Comparison of ENCODE assay signal across 8 cellular contexts in genomic region chr5:72268753-72269410, GRCh38. TPM values are rescaled to one million over a fixed set of nuclear protein-coding genes. Genes with fewer than 3 reads are reported as not detected.
A peak's percentile ranks its signal among the peaks of the same experiment; 100 is the strongest.
DNase-seq lines count a peak whose midpoint lies in the region; ATAC-seq and TF ChIP-seq lines count a peak whose summit lies in the region.

No MANE protein-coding gene starts in this region.

- H3K4me1 ChIP-seq in mammary epithelial cell (ENCODE audit: insufficient read depth, low read length) (no peaks in the 10 kb centered on the region), lung (ENCODE audit: control insufficient read depth in 2 of 2, insufficient read depth in 2 of 2, low read length in 2 of 2) (peaks cover 0 to 9% of the 10 kb centered on the region in 2 donors), stomach (peaks cover 0 to 49% (median 22%) of the 10 kb centered on the region in 4 donors)

- dilution Hi-C loops in mammary epithelial cell (cut with HindIII; ENCODE audit: low sequenced_read_pairs): no loop called here

- 25% methylated on average over 2 of the region's 2 CpGs for WGBS in mammary epithelial cell (ENCODE audit: low coverage, missing lambda C conversion rate)
- WGBS in lung, 2 donors: 60 to 78% methylated on average over 2 of the region's 2 CpGs
- 49 to 64% (median 54%) methylated on average over 2 of the region's 2 CpGs for WGBS in stomach, 5 donors

- TF ChIP-seq POLR2A in stomach (IDR thresholded peaks at IDR 0.05): no peak

- H3K36me3 ChIP-seq in mammary epithelial cell (ENCODE audit: insufficient read depth, low read length) (peaks cover 4% of the 10 kb centered on the region), lung (ENCODE audit: control insufficient read depth in 2 of 2, insufficient read depth in 2 of 2, low read length in 2 of 2) (peaks cover 0 to 2% of the 10 kb centered on the region in 2 donors), stomach (no peaks in the 10 kb centered on the region)

- H2AFZ ChIP-seq in mammary epithelial cell (ENCODE audit: low read depth, low read length): no peak overlapping the region

- H3K4me3 ChIP-seq in mammary epithelial cell (replicated peaks in 1 of 3; ENCODE audit: insufficient read depth in 1 of 3, low read depth in 2 of 3, low read length in 3 of 3) (no peak overlapping the region), lung (no peak overlapping the region), stomach (no peak overlapping the region)

- no peak overlapping the region for H3K9ac ChIP-seq in mammary epithelial cell (ENCODE audit: insufficient read depth, low read length)

- CTCF ChIA-PET in mammary epithelial cell (lab: Charles Lee; ENCODE audit: low non-redundant PET): interaction anchor here (0.7 kb wide), 1 partner anchor 14 kb away, joined by 5 read pairs; no protein-coding TSS in a partner anchor

- ATAC-seq in HG03280 (IDR thresholded peaks at IDR 0.05; ENCODE audit: unreplicated experiment) (peak; percentile 65), lung (ENCODE audit: insufficient read depth, low FRiP score) (no peak)

- no peak for TF ChIP-seq EP300 in stomach (IDR thresholded peaks at IDR 0.05)

- DNase-seq in GM03348 (ENCODE audit: low spot score) (peak; percentile 40), T-helper 2 cell (peak in 4 of 5 experiments; percentile 8 to 45 (median 22)), mammary epithelial cell (peak; percentile 40), lung (ENCODE audit: low spot score) (peak; percentile 33), stomach (peak; percentile 34), NCI-H2196 treated with DMSO at 0.1 percent for 48 hours (lab: John Stamatoyannopoulos, UW; ENCODE audit: unreplicated experiment) (no peak), NOMO-1 treated with dmso at 0.1 percent for 144 hours (lab: John Stamatoyannopoulos, UW; ENCODE audit: unreplicated experiment) (no peak)

- H3K27ac ChIP-seq in mammary epithelial cell (ENCODE audit: insufficient read depth, low read depth, low read length) (no peak overlapping the region), lung (ENCODE audit: low read depth in 1 of 2, low read length in 1 of 2) (no peak overlapping the region), stomach (no peak overlapping the region)

- TF ChIP-seq CTCF in mammary epithelial cell (conservative IDR thresholded peaks at IDR 0.05 in 1 of 2, IDR thresholded peaks at IDR 0.05 in 1 of 2; ENCODE audit: extremely low read depth in 1 of 2, insufficient read depth in 1 of 2, low read depth in 1 of 2, low read length in 2 of 2): peak; percentile 76 to 83
- peak; percentile 45 for TF ChIP-seq CTCF in lung (IDR thresholded peaks at IDR 0.05; ENCODE audit: control extremely low read depth, extremely low read depth)
- TF ChIP-seq CTCF in stomach (IDR thresholded peaks at IDR 0.05): peak in 3 of 7 experiments; percentile 28 to 66 (median 50)

- H3K27me3 ChIP-seq in mammary epithelial cell (ENCODE audit: insufficient read depth, low read length): no peaks in the 10 kb centered on the region
- no peaks in the 10 kb centered on the region for H3K27me3 ChIP-seq in lung (ENCODE audit: control insufficient read depth, insufficient read depth)
- H3K27me3 ChIP-seq in stomach: no peaks in the 10 kb centered on the region

- in situ Hi-C loops in mammary epithelial cell (cut with MboI; ENCODE audit: low sequenced_read_pairs in 2 of 2): loop anchor here (10.0 to 25.0 kb wide), 2 partner anchors 132 to 134 kb away; no protein-coding TSS in a partner anchor

- H3K4me2 ChIP-seq in mammary epithelial cell (ENCODE audit: insufficient read depth, low read depth, low read length): no peak overlapping the region

- H4K20me1 ChIP-seq in mammary epithelial cell (ENCODE audit: insufficient read depth, low read length): no peaks in the 10 kb centered on the region

- no TSS peak for BruUV-seq in mammary epithelial cell (replicated peaks; lab: Mats Ljungman, UMichigan)

- intact Hi-C loops in mammary epithelial cell (cut with micrococcal nuclease) (loop anchor here (1.0 to 5.0 kb wide), 3 partner anchors 132 to 491 kb away; no protein-coding TSS in a partner anchor), stomach (cut with DNase I; ENCODE audit: low total_unique reads) (no loop called here)

- H3K9me3 ChIP-seq in mammary epithelial cell (replicated peaks; ENCODE audit: insufficient read depth, low read length) (no peaks in the 10 kb centered on the region), lung (ENCODE audit: control insufficient read depth in 2 of 2, insufficient read depth in 1 of 2, low read length in 1 of 2) (no peaks in the 10 kb centered on the region), stomach (no peaks in the 10 kb centered on the region)

- peaks cover 26% of the 10 kb centered on the region for H3K79me2 ChIP-seq in mammary epithelial cell (ENCODE audit: insufficient read depth, low read length)

RNA-seq across cellular contexts. Expression of gene MRPS27, which starts 51.2 kb away (rescaled TPM):
- total RNA-seq in mammary epithelial cell (10 to 100 TPM; 68.2 to 74.5 TPM), lung (10 to 100 TPM; 39.0 to 84.8 TPM), stomach (10 to 100 TPM; 14.8 to 43.3 (median 21.0) TPM)
- polyA plus RNA-seq in mammary epithelial cell (71.3 TPM), lung (10 to 100 TPM; 18.8 to 26.4 TPM), stomach (10 to 100 TPM; 22.0 to 24.5 (median 24.3) TPM)
- 75.1 TPM for polyA minus RNA-seq in mammary epithelial cell

RNA-seq across cellular contexts. Expression of gene PTCD2, which starts 51.3 kb away (rescaled TPM):
- total RNA-seq in mammary epithelial cell: 10 to 100 TPM; 12.5 to 19.4 TPM
- polyA plus RNA-seq in mammary epithelial cell: 9.9 TPM
- 8.0 TPM for polyA minus RNA-seq in mammary epithelial cell
- 10 to 100 TPM in 1 of 2 donors, 1 to 10 TPM in 1; 8.9 to 12.0 TPM for total RNA-seq in lung
- polyA plus RNA-seq in lung: 1 to 10 TPM; 1.9 to 3.8 TPM
- total RNA-seq in stomach: 10 to 100 TPM in 1 of 5 donors, 1 to 10 TPM in 4; 1.3 to 56.7 (median 2.9) TPM
- 1 to 10 TPM; 1.7 to 3.8 (median 2.3) TPM for polyA plus RNA-seq in stomach

Comparison
In these comparisons a context has a peak if more than half of its experiments do, and no peak if none do; other contexts are left out.
1. DNase-seq: peak in GM03348 (single experiment), T-helper 2 cell (4 of 5), mammary epithelial cell (single experiment), lung (single experiment) and stomach (single experiment); none in NCI-H2196 treated with DMSO at 0.1 percent for 48 hours (single experiment) and NOMO-1 treated with dmso at 0.1 percent for 144 hours (single experiment).